In genomic region chr10:71179382-71179781, GRCh38 we compare ENCODE assay signal across 15 cellular contexts.
"Had no signal": no experiment of that assay in that cellular context is flagged by ENCODE, and none has a peak within 500 bp of the region (broad histone marks: within the 10 kb centered on the region; RNA-seq: fewer than 3 reads in every experiment).

No MANE protein-coding gene starts in this region.

- H3K9me3 ChIP-seq: heart right ventricle, neutrophil, suprapubic skin, thyroid gland had no signal

- H3K27me3 ChIP-seq: neutrophil, suprapubic skin, thyroid gland had no signal

- H3K4me1 ChIP-seq: heart right ventricle, suprapubic skin, thyroid gland had no signal

- H3K4me3 ChIP-seq: heart right ventricle, suprapubic skin, thyroid gland had no signal

- H3K36me3 ChIP-seq: heart right ventricle, neutrophil, suprapubic skin, thyroid gland had no signal

- H3K27ac ChIP-seq: heart right ventricle, neutrophil, suprapubic skin, thyroid gland had no signal

- DNase-seq: effector memory CD4-positive, alpha-beta T cell; heart right ventricle; hypothalamus; kidney glomerular epithelial cell; mammary epithelial cell; naive thymus-derived CD4-positive, alpha-beta T cell; nephron progenitor cell; stimulated activated CD4-positive, alpha-beta T cell treated with anti-CD3 and anti-CD28 coated beads, Interleukin-2, amount 100 ng/mL, for 24 hours; stimulated activated CD4-positive, alpha-beta T cell treated with anti-CD3 and anti-CD28 coated beads, Interleukin-4, amount 100 ng/mL, for 4 hours; stimulated activated naive CD4-positive, alpha-beta T cell treated with Interleukin-2 at 50 U/mL for 16 hours; thyroid gland had no signal

- ATAC-seq: esophagus mucosa; heart right ventricle; naive thymus-derived CD4-positive, alpha-beta T cell; sciatic nerve had no signal
